Comparison of ENCODE assay signal across 26 cellular contexts in the genomic region with DNA sequence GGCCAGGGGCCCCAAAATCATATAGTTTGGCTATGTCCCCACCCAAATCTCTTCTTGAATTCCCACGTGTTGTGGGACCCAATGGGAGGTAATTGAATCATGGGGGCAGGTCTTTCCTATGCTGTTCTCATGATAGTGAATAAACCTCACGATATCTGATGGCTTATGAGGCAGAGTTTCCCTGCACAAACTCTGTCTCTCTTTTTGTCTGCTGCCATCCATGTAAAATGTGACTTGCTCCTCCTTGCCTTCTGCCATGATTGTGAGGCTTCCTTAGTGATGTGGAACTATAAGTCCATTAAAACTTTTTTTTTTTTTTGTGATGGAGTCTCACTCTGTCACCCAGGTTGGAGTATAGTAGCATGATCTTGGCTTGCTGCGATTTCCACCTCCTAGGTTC. TPM values are rescaled to one million over a fixed set of nuclear protein-coding genes. Genes with fewer than 3 reads are reported as not detected.
"Had no signal": no experiment of that assay in that cellular context is flagged by ENCODE, and none has a peak within 500 bp of the region (broad histone marks: within the 10 kb centered on the region; RNA-seq: fewer than 3 reads in every experiment).

No MANE protein-coding gene starts in this region.

- H3K4me1 Mint-ChIP-seq: mesothelial cell of epicardium had no signal

- H3K27ac Mint-ChIP-seq: dendritic cell treated with granulocyte-macrophage colony-stimulating factor and Interleukin-4, amounts not matched to agents 40 ng/mL and 50 ng/mL, for 4 days; effector memory CD8-positive, alpha-beta T cell; endodermal cell; mesothelial cell of epicardium had no signal

- H3K36me3 Mint-ChIP-seq: mesothelial cell of epicardium had no signal

- H3K4me3 ChIP-seq: colonic mucosa, gastroesophageal sphincter, heart right ventricle, left lung, lower lobe of right lung, mucosa of descending colon had no signal

- ATAC-seq: effector memory CD8-positive, alpha-beta T cell; esophagus mucosa; foreskin keratinocyte; gastroesophageal sphincter; heart right ventricle; left cardiac atrium; left lung; left ventricle myocardium superior; lower lobe of right lung; mucosa of descending colon had no signal

- H3K36me3 ChIP-seq: colonic mucosa, gastroesophageal sphincter, heart right ventricle, left lung, lower lobe of right lung had no signal

- H3K9me3 ChIP-seq: colonic mucosa, gastroesophageal sphincter, heart right ventricle, left lung, lower lobe of right lung, mucosa of descending colon had no signal

- DNase-seq: colonic mucosa; cortex of kidney; effector CD8-positive, alpha-beta T cell; effector memory CD8-positive, alpha-beta T cell; endodermal cell; erythroblast; foreskin keratinocyte; heart right ventricle; hippocampal formation; left cardiac atrium; left lung; left ventricle myocardium superior; lower lobe of right lung; mesenchymal stem cell; mucosa of descending colon had no signal

- H3K9me3 Mint-ChIP-seq: dendritic cell treated with granulocyte-macrophage colony-stimulating factor and Interleukin-4, amounts not matched to agents 40 ng/mL and 50 ng/mL, for 4 days; effector memory CD8-positive, alpha-beta T cell; mesothelial cell of epicardium had no signal

- H3K27ac ChIP-seq: colonic mucosa, epithelial cell of prostate, foreskin keratinocyte, gastroesophageal sphincter, heart right ventricle, left lung, lower lobe of right lung had no signal

- H3K4me1 ChIP-seq: colonic mucosa, foreskin keratinocyte, left lung, lower lobe of right lung had no signal

- H3K4me3 Mint-ChIP-seq: dendritic cell treated with granulocyte-macrophage colony-stimulating factor and Interleukin-4, amounts not matched to agents 40 ng/mL and 50 ng/mL, for 4 days; effector memory CD8-positive, alpha-beta T cell; endodermal cell; mesothelial cell of epicardium had no signal

- H3K27me3 Mint-ChIP-seq: dendritic cell treated with granulocyte-macrophage colony-stimulating factor and Interleukin-4, amounts not matched to agents 40 ng/mL and 50 ng/mL, for 4 days; effector memory CD8-positive, alpha-beta T cell had no signal

- FAIRE-seq: endometrium, frontal cortex, islet of Langerhans, keratinocyte had no signal

- H3K27me3 ChIP-seq: colonic mucosa, foreskin keratinocyte, gastroesophageal sphincter, heart right ventricle, left lung had no signal

RNA-seq across cellular contexts. Expression of a gene that starts 32.9 kb away (rescaled TPM):
- total RNA-seq: frontal cortex, lung microvascular endothelial cell had no signal

RNA-seq across cellular contexts. Expression of a gene that starts 39.0 kb away (rescaled TPM):
- total RNA-seq: dermis microvascular lymphatic vessel endothelial cell, foreskin keratinocyte, lung microvascular endothelial cell had no signal
